In the genomic region with DNA sequence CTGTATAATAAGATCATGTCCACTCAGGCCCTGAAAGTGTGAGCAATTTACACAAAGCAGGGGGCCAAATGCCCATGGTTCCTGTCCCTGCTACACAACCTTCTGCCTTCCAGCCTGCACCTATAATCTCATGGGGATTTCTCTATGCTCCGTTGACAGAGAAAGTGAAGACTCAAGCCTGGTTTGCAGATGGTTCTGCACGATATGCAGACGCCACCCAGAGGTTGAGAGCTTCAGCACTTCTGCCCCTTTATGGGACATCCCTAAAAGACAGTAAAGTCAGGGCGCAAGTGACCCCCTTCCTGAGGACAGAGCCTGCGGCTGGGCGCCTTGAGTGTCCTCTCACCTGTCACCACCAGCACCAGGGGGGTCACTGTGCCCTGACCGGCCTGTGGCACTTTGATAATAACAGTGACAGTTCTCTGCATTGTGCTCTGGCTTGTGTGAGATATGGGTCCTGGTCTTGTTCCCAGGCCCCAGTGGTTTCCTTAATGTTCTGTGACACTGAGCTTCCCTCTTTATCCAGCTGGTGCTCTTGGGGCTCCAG, we compare ENCODE assay signal across 17 cellular contexts. TPM values are rescaled to one million over a fixed set of nuclear protein-coding genes. Genes with fewer than 3 reads are reported as not detected.
A peak's percentile ranks its signal among the peaks of the same experiment; 100 is the strongest.
DNase-seq lines count a peak whose midpoint lies in the region; ATAC-seq and TF ChIP-seq lines count a peak whose summit lies in the region.
"Had no signal": no experiment of that assay in that cellular context is flagged by ENCODE, and none has a peak within 500 bp of the region (broad histone marks: within the 10 kb centered on the region; RNA-seq: fewer than 3 reads in every experiment).

No MANE protein-coding gene starts in this region.

- H3K4me3 ChIP-seq in choroid plexus epithelial cell (ENCODE audit: low read depth, low read length), result no peak overlapping the region
- H3K4me3 ChIP-seq: gastroesophageal sphincter had no signal

- H3K27ac ChIP-seq in 22Rv1, result no peak overlapping the region
- H3K27ac ChIP-seq: gastroesophageal sphincter had no signal

- DNase-seq in ELR (ENCODE audit: low read depth), result peak; percentile 26
- DNase-seq in NAMALWA (ENCODE audit: low spot score), result peak; percentile 65
- DNase-seq in choroid plexus epithelial cell (ENCODE audit: low read depth), result peak; percentile 20
- DNase-seq in posterior cingulate gyrus, result no peak
- no peak for DNase-seq in dedifferentiated amniotic fluid mesenchymal stem cell (ENCODE audit: extremely low spot score)
- no peak for DNase-seq in left colon
- no peak for DNase-seq in stimulated activated CD4-positive, alpha-beta T cell treated with anti-CD3 and anti-CD28 coated beads, Interleukin-15, amount 100 ng/mL, for 24 hours
- DNase-seq: activated CD4-positive, alpha-beta T cell treated with anti-CD3 and anti-CD28 coated beads, Interleukin-2, amount 50 U/mL, for 48 hours; aorta; C1 segment of cervical spinal cord; NCI-H187 treated with DMSO at 0.1 percent for 48 hours; NCI-H774; stimulated activated naive CD8-positive, alpha-beta T cell treated with anti-CD3 and anti-CD28 coated beads, Interleukin-15, Interleukin-2, amounts not matched to agents 100 U/mL and 50 U/mL, for 24 hours; T-cell had no signal

- TF ChIP-seq CTCF in 22Rv1 (IDR thresholded peaks at IDR 0.05) (peak; percentile 10; the same call in 1 of the 2 replicates), choroid plexus epithelial cell (conservative IDR thresholded peaks at IDR 0.05; ENCODE audit: low read depth, low read length) (peak; percentile 40)

- ATAC-seq in left colon, result no peak
- ATAC-seq: gastroesophageal sphincter; stimulated activated naive CD8-positive, alpha-beta T cell treated with anti-CD3 and anti-CD28 coated beads, Interleukin-15, Interleukin-2, amounts not matched to agents 100 U/mL and 50 U/mL, for 24 hours; T-cell had no signal

- intact Hi-C loops in posterior cingulate gyrus (cut with DNase I), result no loop called here
- intact Hi-C loops in left colon (cut with DNase I, micrococcal nuclease), result no loop called here

RNA-seq across cellular contexts. Expression of a gene that starts 15.1 kb away (rescaled TPM):
- total RNA-seq in left colon, result 1 to 10 TPM in 1 of 2 donors, under 1 TPM in 1; 0.82 to 2.2 TPM
- total RNA-seq: T-cell had no signal

RNA-seq across cellular contexts. Expression of a gene that starts 16.9 kb away (rescaled TPM):
- total RNA-seq in left colon, result 1 to 10 TPM in 1 of 2 donors, under 1 TPM in 1; 0.98 to 3.2 TPM
- total RNA-seq: kidney epithelial cell had no signal

RNA-seq across cellular contexts. Expression of a gene that starts 40.8 kb away (rescaled TPM):
- 10 to 100 TPM in 1 of 2 donors, 1 to 10 TPM in 1; 4.8 to 10.9 TPM for total RNA-seq in left colon

RNA-seq across cellular contexts. Expression of a gene that starts 41.1 kb away (rescaled TPM):
- total RNA-seq in left colon, result not detected
- total RNA-seq: aorta, gastroesophageal sphincter, kidney epithelial cell had no signal

RNA-seq across cellular contexts. Expression of a gene that starts 55.2 kb away (rescaled TPM):
- 1 to 10 TPM in 1 of 2 donors, under 1 TPM in 1; 0.55 to 1.1 TPM for total RNA-seq in left colon
- total RNA-seq: kidney epithelial cell had no signal

Comparison
In these comparisons a context has a peak if more than half of its experiments do, and no peak if none do; other contexts are left out.
1. DNase-seq: peak in ELR (single experiment), NAMALWA (single experiment) and choroid plexus epithelial cell (single experiment); none in posterior cingulate gyrus (0 of 10), dedifferentiated amniotic fluid mesenchymal stem cell (single experiment), left colon (0 of 2) and stimulated activated CD4-positive, alpha-beta T cell treated with anti-CD3 and anti-CD28 coated beads, Interleukin-15, amount 100 ng/mL, for 24 hours (single experiment).